In genomic region chr6:52376763-52377162, GRCh38 we compare ENCODE assay signal across 20 cellular contexts. TPM values are rescaled to one million over a fixed set of nuclear protein-coding genes. Genes with fewer than 3 reads are reported as not detected.
DNase-seq lines count a peak whose midpoint lies in the region; ATAC-seq and FAIRE-seq lines count a peak whose summit lies in the region.
"Had no signal": no experiment of that assay in that cellular context is flagged by ENCODE, and none has a peak within 500 bp of the region (broad histone marks: within the 10 kb centered on the region; RNA-seq: fewer than 3 reads in every experiment).

No MANE protein-coding gene starts in this region.

- intact Hi-C loops in CD4-positive, alpha-beta memory T cell (cut with micrococcal nuclease): loop anchor here (1.0 to 2.0 kb wide), 2 partner anchors 13 to 14 kb away; partner anchors contain the start of gene PAQR8
- intact Hi-C loops in naive thymus-derived CD4-positive, alpha-beta T cell (cut with micrococcal nuclease): loop anchor here in 1 of 2 donors (1.0 kb wide), 4 partner anchors 8 to 24 kb away; partner anchors contain the start of gene PAQR8

- peak overlapping the region in 6 of 8 donors; percentile 37 to 79 (median 54) for H3K4me3 Mint-ChIP-seq in CD4-positive, alpha-beta memory T cell
- H3K4me3 Mint-ChIP-seq in naive thymus-derived CD4-positive, alpha-beta T cell: peak overlapping the region in 8 of 10 donors; percentile 6 to 87 (median 58)
- H3K4me3 Mint-ChIP-seq: stimulated activated memory B cell treated with anti-CD40 and anti-IgM and Interleukin-4, amounts not matched to agents 10 μg/mL and 1 μg/mL and 100 μg/mL, for 72 hours had no signal

- H3K27ac ChIP-seq in CD4-positive, alpha-beta memory T cell (ENCODE audit: low read depth, low read length): no peak overlapping the region
- H3K27ac ChIP-seq in angular gyrus (ENCODE audit: low read depth, low read length): peak overlapping the region; percentile 91
- peak overlapping the region; percentile 52 for H3K27ac ChIP-seq in naive thymus-derived CD4-positive, alpha-beta T cell (ENCODE audit: low read depth, low read length)
- H3K27ac ChIP-seq: BLaER1 had no signal

- H3K4me3 ChIP-seq in CD4-positive, alpha-beta memory T cell (ENCODE audit: low read length in 2 of 2): no peak overlapping the region
- H3K4me3 ChIP-seq in naive thymus-derived CD4-positive, alpha-beta T cell (ENCODE audit: low read length): no peak overlapping the region
- H3K4me3 ChIP-seq: BLaER1, left lung had no signal

- H3K36me3 Mint-ChIP-seq in CD4-positive, alpha-beta memory T cell: peaks cover 42% of the 10 kb centered on the region in 2 donors
- peaks cover 14 to 44% (median 35%) of the 10 kb centered on the region in 5 donors for H3K36me3 Mint-ChIP-seq in naive thymus-derived CD4-positive, alpha-beta T cell

- peak; percentile 14 for FAIRE-seq in GM19239 (lab: Jason Lieb, UNC)

- H3K27me3 ChIP-seq in CD4-positive, alpha-beta memory T cell (ENCODE audit: insufficient read depth, low read length): no peaks in the 10 kb centered on the region
- H3K27me3 ChIP-seq in naive thymus-derived CD4-positive, alpha-beta T cell (ENCODE audit: control insufficient read depth in 2 of 2, insufficient read depth in 2 of 2, low read length in 2 of 2): no peaks in the 10 kb centered on the region
- H3K27me3 ChIP-seq: BLaER1, left lung had no signal

- POLR2A ChIA-PET in CD4-positive, alpha-beta memory T cell (lab: Charles Lee; ENCODE audit: partially characterized antibody): interaction anchor here (0.9 to 6.1 kb wide), 10 partner anchors 9 to 92 kb away, joined by 3 to 51 read pairs (median 4); partner anchors contain the start of genes MCM3 and PAQR8
- POLR2A ChIA-PET in naive thymus-derived CD4-positive, alpha-beta T cell (lab: Charles Lee): interaction anchor here (0.6 to 8.6 kb wide), 8 partner anchors 9 to 83 kb away, joined by 3 to 77 read pairs (median 5); partner anchors contain the start of gene PAQR8

- CTCF ChIA-PET in CD4-positive, alpha-beta memory T cell (lab: Charles Lee; ENCODE audit: partially characterized antibody): interaction anchor here (0.6 to 4.7 kb wide), 9 partner anchors 10 to 91 kb away, joined by 3 to 26 read pairs (median 4); partner anchors contain the start of gene PAQR8
- CTCF ChIA-PET in naive thymus-derived CD4-positive, alpha-beta T cell (lab: Charles Lee): interaction anchor here (0.6 to 11.4 kb wide), 4 partner anchors 10 to 39 kb away, joined by 3 to 78 read pairs (median 4); no protein-coding TSS in a partner anchor

- no peaks in the 10 kb centered on the region for H3K36me3 ChIP-seq in CD4-positive, alpha-beta memory T cell (ENCODE audit: insufficient read depth, low read length)
- H3K36me3 ChIP-seq in naive thymus-derived CD4-positive, alpha-beta T cell (ENCODE audit: control insufficient read depth in 2 of 3, insufficient read depth in 3 of 3, low read length in 3 of 3): peaks cover 0 to 4% (median 0%) of the 10 kb centered on the region in 3 experiments

- no peaks in the 10 kb centered on the region for H3K27me3 Mint-ChIP-seq in CD4-positive, alpha-beta memory T cell
- H3K27me3 Mint-ChIP-seq in naive thymus-derived CD4-positive, alpha-beta T cell: no peaks in the 10 kb centered on the region
- H3K27me3 Mint-ChIP-seq: stimulated activated memory B cell treated with anti-CD40 and anti-IgM and Interleukin-4, amounts not matched to agents 10 μg/mL and 1 μg/mL and 100 μg/mL, for 72 hours had no signal

- peaks cover 68% of the 10 kb centered on the region for H3K4me1 ChIP-seq in CD4-positive, alpha-beta memory T cell (ENCODE audit: insufficient read depth, low read length)
- peaks cover 10 to 49% of the 10 kb centered on the region in 2 donors for H3K4me1 ChIP-seq in naive thymus-derived CD4-positive, alpha-beta T cell (ENCODE audit: control insufficient read depth in 2 of 2, insufficient read depth in 2 of 2, low read length in 2 of 2)

- H3K9me3 Mint-ChIP-seq in CD4-positive, alpha-beta memory T cell: peaks cover 0 to 10% (median 3%) of the 10 kb centered on the region in 8 donors
- peaks cover 0 to 14% (median 8%) of the 10 kb centered on the region in 11 donors for H3K9me3 Mint-ChIP-seq in naive thymus-derived CD4-positive, alpha-beta T cell

- H3K27ac Mint-ChIP-seq in CD4-positive, alpha-beta memory T cell: peak overlapping the region in 6 of 7 donors; percentile 58 to 90 (median 70)
- peak overlapping the region in 8 of 9 donors; percentile 51 to 96 (median 87) for H3K27ac Mint-ChIP-seq in naive thymus-derived CD4-positive, alpha-beta T cell

- no peak for ATAC-seq in naive thymus-derived CD4-positive, alpha-beta T cell
- ATAC-seq in HG03095 (IDR thresholded peaks at IDR 0.05; ENCODE audit: unreplicated experiment): no peak
- ATAC-seq: left lung; stimulated activated memory B cell treated with anti-CD40 and anti-IgM and Interleukin-4, amounts not matched to agents 10 μg/mL and 1 μg/mL and 100 μg/mL, for 72 hours had no signal

- no peak for DNase-seq in CD4-positive, alpha-beta memory T cell
- DNase-seq in GM19239 (ENCODE audit: insufficient read length, low spot score) (no peak), NK-92 (lab: John Stamatoyannopoulos, UW; ENCODE audit: unreplicated experiment) (no peak), NCI-H2107 treated with DMSO at 0.1 percent for 48 hours (lab: John Stamatoyannopoulos, UW; ENCODE audit: unreplicated experiment) (no peak), activated gamma-delta T cell (lab: John Stamatoyannopoulos, UW) (no peak)
- no peak for DNase-seq in naive thymus-derived CD4-positive, alpha-beta T cell
- DNase-seq: activated CD4-positive, alpha-beta T cell treated with anti-CD3 and anti-CD28 coated beads for 1 hour; activated T-cell treated with anti-CD3 and anti-CD28 coated beads for 4 hours; DMS79 treated with DMSO at 0.1 percent for 48 hours; foreskin fibroblast; IMR-90; left lung; NCI-H748 treated with DMSO at 0.1 percent for 48 hours; SIG-M5; stimulated activated CD4-positive, alpha-beta T cell treated with anti-CD3 and anti-CD28 coated beads, Interleukin-12 subunit alpha, Interleukin-12 subunit beta, amount 100 ng/mL, for 4 hours; T-helper 9 cell had no signal

- H3K4me1 Mint-ChIP-seq in CD4-positive, alpha-beta memory T cell: peaks cover 62 to 87% (median 74%) of the 10 kb centered on the region in 4 donors
- peaks cover 51 to 88% (median 84%) of the 10 kb centered on the region in 7 donors for H3K4me1 Mint-ChIP-seq in naive thymus-derived CD4-positive, alpha-beta T cell

- H3K9me3 ChIP-seq in CD4-positive, alpha-beta memory T cell (ENCODE audit: control insufficient read depth in 1 of 2, low read length in 2 of 2): peaks cover 0 to 4% of the 10 kb centered on the region in 2 donors
- H3K9me3 ChIP-seq in naive thymus-derived CD4-positive, alpha-beta T cell (ENCODE audit: control insufficient read depth in 2 of 3, low read length in 3 of 3): no peaks in the 10 kb centered on the region
- H3K9me3 ChIP-seq: BLaER1, left lung had no signal

RNA-seq across cellular contexts. Expression of gene PAQR8, which starts 14.8 kb away (rescaled TPM):
- 10 to 100 TPM; 36.4 to 40.9 TPM for total RNA-seq in CD4-positive, alpha-beta memory T cell
- polyA plus RNA-seq in CD4-positive, alpha-beta memory T cell: 10 to 100 TPM; 14.5 to 30.3 TPM
- total RNA-seq in naive thymus-derived CD4-positive, alpha-beta T cell: 10 to 100 TPM in 3 of 5 experiments, 1 to 10 TPM in 2; 7.5 to 46.2 (median 21.6) TPM
- polyA plus RNA-seq in naive thymus-derived CD4-positive, alpha-beta T cell: 10 to 100 TPM; 32.1 to 39.2 TPM

RNA-seq across cellular contexts. Expression of gene EFHC1, which starts 43.4 kb away (rescaled TPM):
- total RNA-seq in CD4-positive, alpha-beta memory T cell: 10 to 100 TPM in 1 of 2 experiments, 1 to 10 TPM in 1; 6.4 to 10.4 TPM
- polyA plus RNA-seq in CD4-positive, alpha-beta memory T cell: 1 to 10 TPM; 1.5 to 1.8 TPM
- 10 to 100 TPM in 2 of 5 experiments, 1 to 10 TPM in 3; 2.4 to 13.8 (median 6.0) TPM for total RNA-seq in naive thymus-derived CD4-positive, alpha-beta T cell
- polyA plus RNA-seq in naive thymus-derived CD4-positive, alpha-beta T cell: 1 to 10 TPM; 1.9 to 5.2 TPM
